ENCODE assay signal across 8 cellular contexts in genomic region chr5:110738812-110739651, GRCh38. TPM values are rescaled to one million over a fixed set of nuclear protein-coding genes. Genes with fewer than 3 reads are reported as not detected.
DNase-seq lines count a peak whose midpoint lies in the region; ATAC-seq and TF ChIP-seq lines count a peak whose summit lies in the region.

TSS of gene SLC25A46 (plus strand) at chr5:110739007. CDS start at chr5:110739120, 113 bp downstream.

- H2BK5ac ChIP-seq in trophoblast cell (ENCODE audit: low read depth, low read length, poor library complexity) = peak within 1 kb of the TSS; percentile 47

- H3K9me3 ChIP-seq in cardiac muscle cell (ENCODE audit: low read depth) = no peaks in the 10 kb centered on the region
- no peaks in the 10 kb centered on the region for H3K9me3 ChIP-seq in trophoblast cell (ENCODE audit: insufficient read depth, low read depth, low read length)
- H3K9me3 ChIP-seq in transverse colon = no peaks in the 10 kb centered on the region

- TF ChIP-seq EP300 in transverse colon (IDR thresholded peaks at IDR 0.05; ENCODE audit: low read depth) = no peak

- H3K4ac ChIP-seq in trophoblast cell (ENCODE audit: low read depth, low read length) = peak within 1 kb of the TSS; percentile 52

- peak within 1 kb of the TSS; percentile 97 for H4K8ac ChIP-seq in trophoblast cell (ENCODE audit: low read depth, low read length)

- H3K27me3 Mint-ChIP-seq in activated naive CD8-positive, alpha-beta T cell treated with anti-CD3 and anti-CD28 coated beads, Interleukin-2, amount 50 U/mL, for 24 hours = peaks cover 2% of the 10 kb centered on the region

- peak within 1 kb of the TSS; percentile 97 for H3K4me2 ChIP-seq in trophoblast cell (ENCODE audit: low read length)

- peak within 1 kb of the TSS; percentile 98 for H2AFZ ChIP-seq in trophoblast cell (ENCODE audit: insufficient read depth, low read length, poor library complexity)

- H3K4me1 Mint-ChIP-seq in activated naive CD8-positive, alpha-beta T cell treated with anti-CD3 and anti-CD28 coated beads, Interleukin-2, amount 50 U/mL, for 24 hours = peaks cover 31% of the 10 kb centered on the region

- TF ChIP-seq CTCF in GM10266 (IDR thresholded peaks at IDR 0.05; ENCODE audit: control insufficient read depth, insufficient read depth, low read depth, missing control alignments) (no peak), cardiac muscle cell (IDR thresholded peaks at IDR 0.05; ENCODE audit: low read depth, low read length) (no peak), transverse colon (IDR thresholded peaks at IDR 0.05) (no peak)

- no peaks in the 10 kb centered on the region for H3K36me3 ChIP-seq in cardiac muscle cell
- no peaks in the 10 kb centered on the region for H3K36me3 ChIP-seq in trophoblast cell (ENCODE audit: control insufficient read depth in 1 of 2, insufficient read depth in 2 of 2, low read length in 2 of 2)
- no peaks in the 10 kb centered on the region for H3K36me3 ChIP-seq in transverse colon

- peaks cover 7% of the 10 kb centered on the region for H3K79me1 ChIP-seq in trophoblast cell (ENCODE audit: low read length)

- peak within 1 kb of the TSS; percentile 85 for H3K14ac ChIP-seq in trophoblast cell (ENCODE audit: low read length)

- H3K4me1 ChIP-seq in cardiac muscle cell (ENCODE audit: low read depth) = no peaks in the 10 kb centered on the region
- H3K4me1 ChIP-seq in trophoblast cell (ENCODE audit: control insufficient read depth in 1 of 2, insufficient read depth in 2 of 2, low read length in 2 of 2) = peaks cover 0 to 2% of the 10 kb centered on the region in 2 experiments
- peaks cover 6 to 24% (median 14%) of the 10 kb centered on the region in 4 donors for H3K4me1 ChIP-seq in transverse colon

- H2AK5ac ChIP-seq in trophoblast cell (ENCODE audit: low read length) = no peak within 1 kb of the TSS

- H3K18ac ChIP-seq in trophoblast cell (ENCODE audit: low read length) = peak within 1 kb of the TSS; percentile 79

- peak; percentile 77 for TF ChIP-seq POLR2A in transverse colon (IDR thresholded peaks at IDR 0.05)

- H3K4me3 Mint-ChIP-seq in activated naive CD8-positive, alpha-beta T cell treated with anti-CD3 and anti-CD28 coated beads, Interleukin-2, amount 50 U/mL, for 24 hours = peak within 1 kb of the TSS; percentile 98

- H3K27ac ChIP-seq in cardiac muscle cell = peak within 1 kb of the TSS; percentile 69
- H3K27ac ChIP-seq in trophoblast cell (ENCODE audit: low read depth, low read length) = peak within 1 kb of the TSS; percentile 54
- peak within 1 kb of the TSS; percentile 83 to 95 (median 89) for H3K27ac ChIP-seq in transverse colon

- intact Hi-C loops in transverse colon (cut with DNase I; ENCODE audit: low total_unique reads) = no loop called here

- no peaks in the 10 kb centered on the region for H3K9me3 Mint-ChIP-seq in activated naive CD8-positive, alpha-beta T cell treated with anti-CD3 and anti-CD28 coated beads, Interleukin-2, amount 50 U/mL, for 24 hours

- H3K79me2 ChIP-seq in trophoblast cell (ENCODE audit: control insufficient read depth, insufficient read depth, low read length, poor library complexity) = peaks cover 3% of the 10 kb centered on the region

- peak within 1 kb of the TSS; percentile 96 for H3K9ac ChIP-seq in trophoblast cell (ENCODE audit: low read length)

- H3K23ac ChIP-seq in trophoblast cell (ENCODE audit: low read length) = no peak within 1 kb of the TSS

- in situ Hi-C loops in transverse colon (cut with MboI; ENCODE audit: low pct_ligation_motif_present in 1 of 4, low pct_unique_long_range_greater_than_20kb in 1 of 4, low sequenced_read_pairs in 3 of 4) = no loop called here

- H4K91ac ChIP-seq in trophoblast cell (ENCODE audit: low read depth, low read length) = peak within 1 kb of the TSS; percentile 62

- peak within 1 kb of the TSS; percentile 59 for H2BK120ac ChIP-seq in trophoblast cell (ENCODE audit: insufficient read depth, low read length, poor library complexity)

- peaks cover 7% of the 10 kb centered on the region for H3K36me3 Mint-ChIP-seq in activated naive CD8-positive, alpha-beta T cell treated with anti-CD3 and anti-CD28 coated beads, Interleukin-2, amount 50 U/mL, for 24 hours (ENCODE audit: low read depth)

- H4K12ac ChIP-seq in trophoblast cell (ENCODE audit: low read depth, low read length) = peak within 1 kb of the TSS; percentile 73

- peak; percentile 80 for DNase-seq in GM10266 (ENCODE audit: extremely low spot score)
- peak; percentile 74 for DNase-seq in NCI-H1105 treated with DMSO at 0.1 percent for 48 hours (lab: John Stamatoyannopoulos, UW)
- peak; percentile 81 to 91 for DNase-seq in SW 1271 (lab: John Stamatoyannopoulos, UW)
- DNase-seq in activated naive CD8-positive, alpha-beta T cell treated with anti-CD3 and anti-CD28 coated beads, Interleukin-2, amount 50 U/mL, for 24 hours = peak; percentile 85
- DNase-seq in cardiac muscle cell (ENCODE audit: low read depth in 1 of 2, low spot score in 1 of 2) = peak; percentile 91 to 95
- peak; percentile 78 to 89 for DNase-seq in trophoblast cell
- peak; percentile 90 for DNase-seq in transverse colon

- peak within 1 kb of the TSS; percentile 81 for H3K4me3 ChIP-seq in cardiac muscle cell
- peak within 1 kb of the TSS; percentile 99 for H3K4me3 ChIP-seq in trophoblast cell (ENCODE audit: low read depth, low read length)
- H3K4me3 ChIP-seq in transverse colon = peak within 1 kb of the TSS; percentile 62 to 98 (median 74)

- WGBS in trophoblast cell (ENCODE audit: extremely low coverage, insufficient coverage, insufficient read length) = no CpG with 5 or more reads among the region's 62 CpGs
- 0% methylated on average over 3 to 43 of the region's 62 CpGs for WGBS in transverse colon (ENCODE audit: low coverage in 1 of 2), 2 donors

- peak within 1 kb of the TSS; percentile 93 for H3K27ac Mint-ChIP-seq in activated naive CD8-positive, alpha-beta T cell treated with anti-CD3 and anti-CD28 coated beads, Interleukin-2, amount 50 U/mL, for 24 hours

- ATAC-seq in HG02623 (IDR thresholded peaks at IDR 0.05; ENCODE audit: unreplicated experiment) = peak; percentile 93
- peak; percentile 93 for ATAC-seq in activated naive CD8-positive, alpha-beta T cell treated with anti-CD3 and anti-CD28 coated beads, Interleukin-2, amount 50 U/mL, for 24 hours

- H2BK12ac ChIP-seq in trophoblast cell (ENCODE audit: low read length) = no peak within 1 kb of the TSS

- H3K27me3 ChIP-seq in cardiac muscle cell (peaks cover 4% of the 10 kb centered on the region), trophoblast cell (ENCODE audit: insufficient read depth, low read length) (no peaks in the 10 kb centered on the region), transverse colon (no peaks in the 10 kb centered on the region)

RNA-seq across cellular contexts. Expression of gene SLC25A46, which starts in this region (rescaled TPM):
- 40.4 and 54.1 TPM in 2 replicates for total RNA-seq in cardiac muscle cell
- polyA plus RNA-seq in cardiac muscle cell = 27.2 and 32.1 TPM in 2 replicates
- polyA plus RNA-seq in trophoblast cell (2013) = 23.4 and 23.5 TPM in 2 replicates
- 10 to 100 TPM; 62.6 to 84.5 (median 72.0) TPM for total RNA-seq in transverse colon

Comparison
In these comparisons a context has a peak if more than half of its experiments do, and no peak if none do; other contexts are left out.
1. Peak in every context shown above with its lines: DNase-seq, ATAC-seq, H3K4me3 ChIP-seq and H3K27ac ChIP-seq.